8 cellular contexts compared by ENCODE assay signal in genomic region chr4:141636771-141637460, GRCh38. TPM values are rescaled to one million over a fixed set of nuclear protein-coding genes. Genes with fewer than 3 reads are reported as not detected.
A peak's percentile ranks its signal among the peaks of the same experiment; 100 is the strongest.
DNase-seq lines count a peak whose midpoint lies in the region; ATAC-seq and TF ChIP-seq lines count a peak whose summit lies in the region.

No MANE protein-coding gene starts in this region.

- peaks cover 3% of the 10 kb centered on the region for H3K4me1 Mint-ChIP-seq in endodermal cell

- DNase-seq in GM04503 (ENCODE audit: low read depth) = peak; percentile 27
- peak; percentile 54 for DNase-seq in GM20000 (ENCODE audit: low spot score)
- peak; percentile 79 for DNase-seq in endodermal cell
- DNase-seq in tibial artery = peak; percentile 25 to 69
- no peak for DNase-seq in SIG-M5 (lab: John Stamatoyannopoulos, UW)

- H3K36me3 ChIP-seq in endodermal cell (ENCODE audit: control insufficient read depth, insufficient read depth, low read length) (no peaks in the 10 kb centered on the region), tibial artery (no peaks in the 10 kb centered on the region)

- H3K27ac Mint-ChIP-seq in endodermal cell = no peak overlapping the region

- WGBS in endodermal cell (ENCODE audit: insufficient coverage in 1 of 2, insufficient read length in 1 of 2), 2 experiments = 9 to 23% methylated on average over 13 to 41 of the region's 41 CpGs

- peaks cover 75% of the 10 kb centered on the region for H3K27me3 ChIP-seq in endodermal cell (ENCODE audit: control insufficient read depth, insufficient read depth, low read length, poor library complexity, severe bottlenecking)
- H3K27me3 ChIP-seq in mononuclear cell (ENCODE audit: insufficient read depth, low read length) = peaks cover 6% of the 10 kb centered on the region
- no peaks in the 10 kb centered on the region for H3K27me3 ChIP-seq in tibial artery

- H3K9me3 ChIP-seq in endodermal cell (ENCODE audit: control insufficient read depth, low read length) (no peaks in the 10 kb centered on the region), mononuclear cell (ENCODE audit: low read depth, low read length) (no peaks in the 10 kb centered on the region), tibial artery (no peaks in the 10 kb centered on the region)

- H3K27ac ChIP-seq in VCaP = peak overlapping the region; percentile 51; the same call in 1 of the 2 replicates
- no peak overlapping the region for H3K27ac ChIP-seq in endodermal cell (ENCODE audit: low read depth, low read length)
- H3K27ac ChIP-seq in tibial artery = peak overlapping the region; percentile 83 to 89

- H3K4me1 ChIP-seq in endodermal cell (ENCODE audit: control insufficient read depth, insufficient read depth, low read length) (no peaks in the 10 kb centered on the region), mononuclear cell (ENCODE audit: insufficient read depth, low read length) (peaks cover 33% of the 10 kb centered on the region), tibial artery (peaks cover 0 to 16% (median 3%) of the 10 kb centered on the region in 4 donors)

- peaks cover 45% of the 10 kb centered on the region for H3K27me3 Mint-ChIP-seq in endodermal cell (ENCODE audit: insufficient read depth)

- no peaks in the 10 kb centered on the region for H3K9me3 Mint-ChIP-seq in endodermal cell

- TF ChIP-seq CTCF in GM20000 (IDR thresholded peaks at IDR 0.05; ENCODE audit: extremely low read depth, missing control alignments) (no peak), VCaP (conservative IDR thresholded peaks at IDR 0.05) (no peak), endodermal cell (conservative IDR thresholded peaks at IDR 0.05) (no peak), tibial artery (IDR thresholded peaks at IDR 0.05) (no peak)

- no peak overlapping the region for H3K9ac ChIP-seq in endodermal cell (ENCODE audit: extremely low read depth, low read length, poor library complexity, severe bottlenecking)

- H3K4me3 Mint-ChIP-seq in endodermal cell = peak overlapping the region; percentile 70

- ATAC-seq in HG03469 (IDR thresholded peaks at IDR 0.05; ENCODE audit: unreplicated experiment) = peak; percentile 35

- intact Hi-C loops in tibial artery (cut with DNase I; ENCODE audit: low total_unique reads) = no loop called here

- no peaks in the 10 kb centered on the region for H3K36me3 Mint-ChIP-seq in endodermal cell (ENCODE audit: low read depth)

- H3K4me3 ChIP-seq in endodermal cell (ENCODE audit: low read length) (peak overlapping the region; percentile 85), mononuclear cell (ENCODE audit: low read length) (peak overlapping the region; percentile 84), tibial artery (peak overlapping the region; percentile 90 to 93)

RNA-seq across cellular contexts. Expression of gene IL15, which starts 0.5 kb away (rescaled TPM):
- under 1 TPM; 0.42 TPM for total RNA-seq in endodermal cell
- polyA plus RNA-seq in endodermal cell (2013, experiment 1 of 2) = 0.53 TPM
- polyA plus RNA-seq in endodermal cell (2013, experiment 2 of 2) = not detected
- total RNA-seq in mononuclear cell = 6.5 TPM
